In genomic region chr6:127748290-127748689, GRCh38 we compare ENCODE assay signal across 1 cellular context.
TF ChIP-seq lines count a peak whose summit lies in the region.

No MANE protein-coding gene starts in this region.

TF ChIP-seq in GM23338, 12 proteins besides CTCF, POLR2A, EP300 and RAD21:
- TF ChIP-seq JUNB (IDR thresholded peaks at IDR 0.05; ENCODE audit: unreplicated experiment) (no peak), ZNF331 (CRISPR knock-in tag; IDR thresholded peaks at IDR 0.05; ENCODE audit: low read depth) (no peak), ZNF462 (CRISPR knock-in tag; IDR thresholded peaks at IDR 0.05) (no peak), ETS1 (IDR thresholded peaks at IDR 0.05) (no peak), CREB1 (CRISPR knock-in tag; IDR thresholded peaks at IDR 0.05; ENCODE audit: low read depth) (no peak), STAT1 (IDR thresholded peaks at IDR 0.05; ENCODE audit: unreplicated experiment) (no peak), REST (IDR thresholded peaks at IDR 0.05; ENCODE audit: unreplicated experiment) (no peak), EZH2phosphoT487 (IDR thresholded peaks at IDR 0.05; ENCODE audit: unreplicated experiment) (no peak), NANOG (IDR thresholded peaks at IDR 0.05; ENCODE audit: borderline replicate concordance) (no peak), EZH2 (IDR thresholded peaks at IDR 0.05; ENCODE audit: low read depth, unreplicated experiment) (no peak), ZNF114 (CRISPR knock-in tag; IDR thresholded peaks at IDR 0.05) (no peak), POLR2AphosphoS5 (IDR thresholded peaks at IDR 0.05; ENCODE audit: low read depth) (no peak)
